In the genomic region with DNA sequence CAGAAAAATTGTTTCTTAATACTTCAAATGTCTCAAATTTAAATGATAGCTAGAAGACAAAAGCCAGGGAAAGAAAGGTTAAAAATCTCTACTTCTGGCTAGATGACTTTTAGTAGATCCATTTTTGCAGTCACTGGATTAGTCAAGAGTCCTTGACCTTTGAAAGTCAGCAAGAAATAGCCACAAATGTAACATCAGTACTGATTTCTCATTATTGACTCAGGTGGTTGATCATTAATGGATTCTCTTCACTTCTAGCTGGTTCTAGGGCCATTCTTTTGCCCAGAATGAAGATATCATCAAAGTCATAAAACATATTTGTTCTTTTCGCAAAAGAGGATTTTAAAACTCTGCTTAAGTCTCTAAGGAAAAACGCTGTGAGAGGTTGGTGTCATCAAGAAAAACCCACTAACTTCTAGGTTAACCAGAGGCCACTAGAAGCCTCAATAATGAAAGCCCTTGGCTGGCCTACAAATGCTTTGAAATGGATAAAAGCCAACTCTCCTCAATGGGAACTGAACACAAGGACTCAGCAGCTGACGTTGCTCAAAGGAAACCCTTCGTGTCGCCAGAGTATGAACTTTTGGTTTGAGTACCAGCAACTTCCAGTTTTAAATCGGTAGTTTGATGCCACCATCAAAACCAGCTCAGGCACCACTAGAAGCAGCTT, we compare ENCODE assay signal across 12 cellular contexts.
DNase-seq lines count a peak whose midpoint lies in the region; ATAC-seq and TF ChIP-seq lines count a peak whose summit lies in the region.
"Had no signal": no experiment of that assay in that cellular context is flagged by ENCODE, and none has a peak within 500 bp of the region (broad histone marks: within the 10 kb centered on the region; RNA-seq: fewer than 3 reads in every experiment).

No MANE protein-coding gene starts in this region.

- CTCF ChIA-PET in activated CD8-positive, alpha-beta memory T cell treated with anti-CD3 and anti-CD28 coated beads, Interleukin-2, amount 10 ng/mL, durations not matched to agents 7 days and 5 days (lab: Charles Lee) = interaction anchor here (0.6 kb wide), 1 partner anchor 28 kb away, joined by 3 read pairs; no protein-coding TSS in a partner anchor
- CTCF ChIA-PET in CD4-positive, alpha-beta T cell (lab: Charles Lee) = no interaction called here

- H3K4me1 ChIP-seq in heart left ventricle (peaks cover 0 to 34% (median 15%) of the 10 kb centered on the region in 12 donors), psoas muscle (peaks cover 17% of the 10 kb centered on the region)

- H3K27ac ChIP-seq in heart left ventricle = peak overlapping the region in 11 of 12 donors; percentile 2 to 58 (median 24)
- peak overlapping the region; percentile 58 for H3K27ac ChIP-seq in psoas muscle
- H3K27ac ChIP-seq in CD4-positive, alpha-beta T cell (ENCODE audit: low read depth, low read length) = no peak overlapping the region
- H3K27ac ChIP-seq: lower lobe of right lung had no signal

- no peak for DNase-seq in activated CD8-positive, alpha-beta memory T cell treated with anti-CD3 and anti-CD28 coated beads, Interleukin-2, amount 10 ng/mL, durations not matched to agents 7 days and 5 days
- no peak for DNase-seq in activated CD8-positive, alpha-beta memory T cell treated with anti-CD3 and anti-CD28 coated beads, Interleukin-2, amount 50 U/mL, for 4 hours
- peak; percentile 52 for DNase-seq in HuH-7.5 (ENCODE audit: low spot score)
- DNase-seq in heart left ventricle = no peak
- DNase-seq in psoas muscle = no peak
- DNase-seq in CD4-positive, alpha-beta T cell = no peak
- DNase-seq in NCI-H1694 treated with DMSO at 0.1 percent for 48 hours (lab: John Stamatoyannopoulos, UW) = no peak
- DNase-seq in NCI-H1930 (lab: John Stamatoyannopoulos, UW) = no peak
- DNase-seq: COR-L47, glutamatergic neuron, Kasumi-1, lower lobe of right lung had no signal

- H3K27ac Mint-ChIP-seq in activated CD8-positive, alpha-beta memory T cell treated with anti-CD3 and anti-CD28 coated beads, Interleukin-2, amount 10 ng/mL, durations not matched to agents 7 days and 5 days = peak overlapping the region; percentile 36
- no peak overlapping the region for H3K27ac Mint-ChIP-seq in CD4-positive, alpha-beta T cell

- H3K9me3 Mint-ChIP-seq in activated CD8-positive, alpha-beta memory T cell treated with anti-CD3 and anti-CD28 coated beads, Interleukin-2, amount 10 ng/mL, durations not matched to agents 7 days and 5 days (ENCODE audit: low read depth) = no peaks in the 10 kb centered on the region
- H3K9me3 Mint-ChIP-seq in CD4-positive, alpha-beta T cell = no peaks in the 10 kb centered on the region

- H3K36me3 ChIP-seq in heart left ventricle (peaks cover 0 to 8% (median 0%) of the 10 kb centered on the region in 9 donors), psoas muscle (ENCODE audit: insufficient read depth in 1 of 2, low read depth in 1 of 2) (no peaks in the 10 kb centered on the region)
- H3K36me3 ChIP-seq: lower lobe of right lung had no signal

- POLR2A ChIA-PET in CD4-positive, alpha-beta T cell (lab: Charles Lee) = interaction anchor here (1.0 kb wide), 1 partner anchor 9 kb away, joined by 3 read pairs; no protein-coding TSS in a partner anchor

- intact Hi-C loops in heart left ventricle (cut with DNase I) (loop anchor here in 5 of 10 donors (5.0 to 10.0 kb wide), 3 partner anchors 61 to 519 kb away; partner anchors contain the start of gene IRS1 (in 4 of the 5)), psoas muscle (cut with DNase I) (no loop called here)
- intact Hi-C loops in CD4-positive, alpha-beta T cell (cut with DNase I, micrococcal nuclease) = no loop called here

- H3K4me1 Mint-ChIP-seq in activated CD8-positive, alpha-beta memory T cell treated with anti-CD3 and anti-CD28 coated beads, Interleukin-2, amount 10 ng/mL, durations not matched to agents 7 days and 5 days = peaks cover 4% of the 10 kb centered on the region
- H3K4me1 Mint-ChIP-seq in CD4-positive, alpha-beta T cell (ENCODE audit: low read depth) = no peaks in the 10 kb centered on the region

- H3K4me3 ChIP-seq in heart left ventricle = no peak overlapping the region
- no peak overlapping the region for H3K4me3 ChIP-seq in psoas muscle
- H3K4me3 ChIP-seq: lower lobe of right lung had no signal

- TF ChIP-seq CTCF in heart left ventricle (IDR thresholded peaks at IDR 0.05) = no peak
- no peak for TF ChIP-seq CTCF in psoas muscle (IDR thresholded peaks at IDR 0.05)
- no peak for TF ChIP-seq CTCF in CD4-positive, alpha-beta T cell (IDR thresholded peaks at IDR 0.05)

- H3K27me3 ChIP-seq in heart left ventricle (no peaks in the 10 kb centered on the region), psoas muscle (ENCODE audit: insufficient read depth in 3 of 3, low read length in 2 of 3) (no peaks in the 10 kb centered on the region)
- no peaks in the 10 kb centered on the region for H3K27me3 ChIP-seq in CD4-positive, alpha-beta T cell (ENCODE audit: control insufficient read depth, insufficient read depth, low read length)

- no peak for TF ChIP-seq POLR2A in heart left ventricle (IDR thresholded peaks at IDR 0.05)

- WGBS in heart left ventricle, 4 donors = 39 to 55% (median 42%) methylated on average over 6 of the region's 6 CpGs
- 35 to 57% (median 44%) methylated on average over 6 of the region's 6 CpGs for WGBS in psoas muscle, 3 donors

- no peaks in the 10 kb centered on the region for H3K9me3 ChIP-seq in heart left ventricle
- H3K9me3 ChIP-seq in psoas muscle = no peaks in the 10 kb centered on the region
- no peaks in the 10 kb centered on the region for H3K9me3 ChIP-seq in CD4-positive, alpha-beta T cell (ENCODE audit: control insufficient read depth, low read length)
- H3K9me3 ChIP-seq: lower lobe of right lung had no signal

- ATAC-seq in activated CD8-positive, alpha-beta memory T cell treated with anti-CD3 and anti-CD28 coated beads, Interleukin-2, amount 10 ng/mL, durations not matched to agents 7 days and 5 days = no peak
- ATAC-seq in heart left ventricle (peak in 3 of 4 donors; percentile 54 to 68 (median 64)), psoas muscle (peak in 1 of 4 donors; percentile 38)
- no peak for ATAC-seq in CD4-positive, alpha-beta T cell (ENCODE audit: poor library complexity)

- no peak overlapping the region for H3K4me3 Mint-ChIP-seq in activated CD8-positive, alpha-beta memory T cell treated with anti-CD3 and anti-CD28 coated beads, Interleukin-2, amount 10 ng/mL, durations not matched to agents 7 days and 5 days
- no peak overlapping the region for H3K4me3 Mint-ChIP-seq in CD4-positive, alpha-beta T cell

- H3K36me3 Mint-ChIP-seq in activated CD8-positive, alpha-beta memory T cell treated with anti-CD3 and anti-CD28 coated beads, Interleukin-2, amount 10 ng/mL, durations not matched to agents 7 days and 5 days = no peaks in the 10 kb centered on the region
- no peaks in the 10 kb centered on the region for H3K36me3 Mint-ChIP-seq in CD4-positive, alpha-beta T cell (ENCODE audit: low read depth)

- no peaks in the 10 kb centered on the region for H3K27me3 Mint-ChIP-seq in activated CD8-positive, alpha-beta memory T cell treated with anti-CD3 and anti-CD28 coated beads, Interleukin-2, amount 10 ng/mL, durations not matched to agents 7 days and 5 days
- no peaks in the 10 kb centered on the region for H3K27me3 Mint-ChIP-seq in CD4-positive, alpha-beta T cell

Comparison
In these comparisons a context has a peak if more than half of its experiments do, and no peak if none do; other contexts are left out.
1. ATAC-seq: peak in heart left ventricle (3 of 4); none in activated CD8-positive, alpha-beta memory T cell treated with anti-CD3 and anti-CD28 coated beads, Interleukin-2, amount 10 ng/mL, durations not matched to agents 7 days and 5 days (single experiment) and CD4-positive, alpha-beta T cell (single experiment).